12 cellular contexts compared by ENCODE assay signal in the genomic region with DNA sequence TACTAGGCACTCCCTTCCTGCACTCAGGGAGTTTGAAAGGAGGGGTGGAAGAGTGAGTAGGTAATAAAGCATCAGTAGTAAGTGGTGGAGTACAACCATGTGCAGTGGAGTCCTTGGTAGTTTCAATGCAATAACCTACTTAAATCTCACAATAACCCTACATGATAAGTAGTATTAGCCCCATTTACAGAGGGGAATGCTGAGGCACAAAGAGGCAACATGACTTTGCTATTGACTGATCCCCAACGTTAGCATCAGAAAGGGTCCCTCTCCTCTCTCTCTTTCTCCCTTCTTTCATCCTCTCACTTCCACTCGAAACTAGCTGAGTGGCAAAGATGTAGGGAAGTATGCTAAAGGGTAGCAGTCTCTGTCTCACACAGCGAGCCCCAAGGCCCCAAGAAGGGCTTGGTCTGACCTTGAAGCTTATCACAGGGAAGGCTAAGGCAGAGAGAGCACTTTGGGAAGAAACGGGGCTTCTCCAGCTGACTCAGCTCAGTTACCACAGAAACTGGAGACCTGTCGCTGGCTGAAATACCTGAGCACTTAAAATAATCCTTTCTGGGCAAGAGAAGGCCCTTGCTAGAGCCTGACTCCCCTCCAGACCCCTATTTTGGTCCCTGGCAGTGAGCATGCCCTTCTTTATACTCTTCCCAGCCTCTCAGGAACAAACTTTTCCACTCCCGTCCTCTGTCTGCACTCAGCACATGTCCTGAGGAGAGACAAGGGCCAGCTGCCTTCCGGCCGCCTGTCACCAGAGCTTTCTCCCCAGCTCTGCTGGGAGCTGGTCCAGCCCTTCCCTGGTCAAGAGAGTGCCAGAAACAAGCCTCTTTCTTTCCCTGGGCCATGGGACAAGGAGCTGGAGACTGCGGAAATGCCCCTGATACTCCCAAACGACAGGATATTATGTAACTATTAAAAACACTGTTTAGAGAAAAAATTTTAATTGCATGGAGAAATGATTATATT. TPM values are rescaled to one million over a fixed set of nuclear protein-coding genes. Genes with fewer than 3 reads are reported as not detected.
DNase-seq lines count a peak whose midpoint lies in the region; ATAC-seq and TF ChIP-seq lines count a peak whose summit lies in the region.
"Had no signal": no experiment of that assay in that cellular context is flagged by ENCODE, and none has a peak within 500 bp of the region (broad histone marks: within the 10 kb centered on the region; RNA-seq: fewer than 3 reads in every experiment).

No MANE protein-coding gene starts in this region.

- BruUV-seq in Calu3 (replicated peaks; lab: Mats Ljungman, UMichigan), result no TSS peak

- H3K9me3 Mint-ChIP-seq in Calu3 (ENCODE audit: low read depth, unreplicated experiment), result no peaks in the 10 kb centered on the region
- H3K9me3 Mint-ChIP-seq: activated T-cell treated with anti-CD3 and anti-CD28 coated beads, Interleukin-2, amount 50 U/mL, for 4 hours; stimulated activated naive CD8-positive, alpha-beta T cell treated with anti-CD3 and anti-CD28 coated beads, Interleukin-15, Interleukin-2, amounts not matched to agents 100 ng/mL and 50 ng/mL, for 24 hours had no signal

- peak; percentile 76 for ATAC-seq in body of pancreas
- ATAC-seq in left ventricle myocardium superior, result peak; percentile 89
- ATAC-seq in HG03095 (IDR thresholded peaks at IDR 0.05; ENCODE audit: unreplicated experiment), result no peak
- ATAC-seq: activated T-cell treated with anti-CD3 and anti-CD28 coated beads, Interleukin-2, amount 50 U/mL, for 4 hours had no signal

- H3K4me3 ChIP-seq in body of pancreas (no peak overlapping the region), H7 (ENCODE audit: insufficient read depth, low read depth, low read length) (no peak overlapping the region)

- H3K27ac ChIP-seq in body of pancreas, result peak overlapping the region; percentile 37 to 78 (median 74)

- CTCF ChIA-PET in Calu3 (lab: Charles Lee), result interaction anchor here (1.6 to 2.0 kb wide), 2 partner anchors 9 to 11 kb away, joined by 4 to 5 read pairs; no protein-coding TSS in a partner anchor

- no peak for TF ChIP-seq POLR2A in body of pancreas (IDR thresholded peaks at IDR 0.05)

- H3K27me3 Mint-ChIP-seq in Calu3 (ENCODE audit: unreplicated experiment), result no peaks in the 10 kb centered on the region
- H3K27me3 Mint-ChIP-seq: stimulated activated naive CD8-positive, alpha-beta T cell treated with anti-CD3 and anti-CD28 coated beads, Interleukin-15, Interleukin-2, amounts not matched to agents 100 ng/mL and 50 ng/mL, for 24 hours had no signal

- H3K27ac Mint-ChIP-seq in Calu3 (ENCODE audit: unreplicated experiment), result no peak overlapping the region
- H3K27ac Mint-ChIP-seq: stimulated activated naive CD8-positive, alpha-beta T cell treated with anti-CD3 and anti-CD28 coated beads, Interleukin-15, Interleukin-2, amounts not matched to agents 100 ng/mL and 50 ng/mL, for 24 hours had no signal

- 24 to 28% methylated on average over 10 of the region's 10 CpGs for WGBS in body of pancreas, 2 donors

- H3K27me3 ChIP-seq in body of pancreas, result no peaks in the 10 kb centered on the region
- no peaks in the 10 kb centered on the region; the same call in 1 of the 2 replicates for H3K27me3 ChIP-seq in H7 (ENCODE audit: control insufficient read depth, insufficient read depth, low read length)

- H3K4me3 Mint-ChIP-seq in Calu3 (ENCODE audit: low read depth, unreplicated experiment), result no peak overlapping the region
- H3K4me3 Mint-ChIP-seq: activated T-cell treated with anti-CD3 and anti-CD28 coated beads, Interleukin-2, amount 50 U/mL, for 4 hours; stimulated activated naive CD8-positive, alpha-beta T cell treated with anti-CD3 and anti-CD28 coated beads, Interleukin-15, Interleukin-2, amounts not matched to agents 100 ng/mL and 50 ng/mL, for 24 hours had no signal

- peaks cover 38% of the 10 kb centered on the region for H3K4me1 Mint-ChIP-seq in Calu3 (ENCODE audit: low read depth, unreplicated experiment)

- intact Hi-C loops in body of pancreas (cut with DNase I), result no loop called here
- intact Hi-C loops in left ventricle myocardium superior (cut with micrococcal nuclease), result loop anchor here (5.0 kb wide), 1 partner anchor 51 kb away; no protein-coding TSS in a partner anchor
- intact Hi-C loops in posterior cingulate gyrus (cut with DNase I), result loop anchor here (5.0 kb wide), 1 partner anchor 51 kb away; no protein-coding TSS in a partner anchor
- intact Hi-C loops in Calu3 (cut with micrococcal nuclease; ENCODE audit: unreplicated experiment), result no loop called here

- peaks cover 90% of the 10 kb centered on the region for H3K36me3 Mint-ChIP-seq in Calu3 (ENCODE audit: insufficient read depth, unreplicated experiment)

- H3K36me3 ChIP-seq in body of pancreas (replicated peaks in 1 of 2; ENCODE audit: insufficient read depth in 1 of 2, low read depth in 2 of 2) (no peaks in the 10 kb centered on the region), H7 (replicated peaks; ENCODE audit: control insufficient read depth, insufficient read depth, low read length) (no peaks in the 10 kb centered on the region)

- peaks cover 54% of the 10 kb centered on the region for H3K4me1 ChIP-seq in body of pancreas

- DNase-seq in Ammon's horn (ENCODE audit: low spot score) (peak; percentile 92), body of pancreas (peak; percentile 57 to 78 (median 74)), left ventricle myocardium superior (peak; percentile 95), posterior cingulate gyrus (peak; percentile 65 to 96 (median 73)), H7 (no peak), Calu3 (no peak), DMS 273 (lab: John Stamatoyannopoulos, UW; ENCODE audit: unreplicated experiment) (no peak)
- DNase-seq: activated T-cell treated with anti-CD3 and anti-CD28 coated beads, Interleukin-2, amount 50 U/mL, for 4 hours; NCI-H2029 had no signal

- no peak for TF ChIP-seq CTCF in body of pancreas (IDR thresholded peaks at IDR 0.05)
- no peak for TF ChIP-seq CTCF in Calu3 (IDR thresholded peaks at IDR 0.05; ENCODE audit: unreplicated experiment)

- H3K9me3 ChIP-seq in body of pancreas, result no peaks in the 10 kb centered on the region

RNA-seq across cellular contexts. Expression of a gene that starts 10.7 kb away (rescaled TPM):
- total RNA-seq in body of pancreas, result 1 to 10 TPM; 5.3 to 7.3 TPM
- total RNA-seq in left ventricle myocardium superior, result 5.2 TPM
- total RNA-seq in H7 (2014; rRNA removed; shearing (Covaris generic)), result 0.45 and 1.0 TPM in 2 replicates
- total RNA-seq in Calu3 (2022), result 331 and 333 TPM in 2 replicates

RNA-seq across cellular contexts. Expression of a gene that starts 33.7 kb away (rescaled TPM):
- total RNA-seq in body of pancreas, result 100 to 1,000 TPM in 1 of 2 donors, 10 to 100 TPM in 1; 59.9 to 221 TPM
- 594 TPM for total RNA-seq in left ventricle myocardium superior
- 0.48 and 0.74 TPM in 2 replicates for total RNA-seq in H7 (2014; rRNA removed; shearing (Covaris generic))
- total RNA-seq in Calu3 (2022), result 2.4 and 4.0 TPM in 2 replicates

RNA-seq across cellular contexts. Expression of a gene that starts 58.0 kb away (rescaled TPM):
- total RNA-seq in body of pancreas (under 1 TPM in 1 of 2 donors, not detected in 1; 0.33 TPM), left ventricle myocardium superior (not detected), Calu3 (2022) (not detected in 2 replicates)
- 0.45 and 0.63 TPM in 2 replicates for total RNA-seq in H7 (2014; rRNA removed; shearing (Covaris generic))
- total RNA-seq: T-helper 1 cell treated with Interleukin-12 subunit alpha and Interleukin-12 subunit beta and Interleukin-4 antibody, amounts not matched to agents 30 ng/mL and 1 ng/mL, for 36 hours had no signal

Comparison
In these comparisons a context has a peak if more than half of its experiments do, and no peak if none do; other contexts are left out.
1. DNase-seq: peak in Ammon's horn (single experiment), body of pancreas (4 of 4), left ventricle myocardium superior (single experiment) and posterior cingulate gyrus (10 of 10); none in H7 (single experiment), Calu3 (single experiment) and DMS 273 (single experiment).
2. RNA of a gene that starts 10.7 kb away (total RNA-seq): 331 to 333 TPM in Calu3; 5.3 to 7.3 TPM in body of pancreas, 5.2 TPM in left ventricle myocardium superior (single experiment) and 0.45 to 1.0 TPM in H7; every median in the first group is over 10 times any median in the second.
3. RNA of a gene that starts 33.7 kb away (total RNA-seq): 594 TPM in left ventricle myocardium superior (single experiment) and 59.9 to 221 TPM in body of pancreas; 2.4 to 4.0 TPM in Calu3 and 0.48 to 0.74 TPM in H7; every median in the first group is over 10 times any median in the second.
4. intact Hi-C loops: an anchor here in left ventricle myocardium superior (5.0 kb wide) and posterior cingulate gyrus (5.0 kb wide); none called in body of pancreas and Calu3.